Comparison of ENCODE assay signal across 13 cellular contexts in genomic region chr3:152384412-152384811, GRCh38.
A peak's percentile ranks its signal among the peaks of the same experiment; 100 is the strongest.
DNase-seq lines count a peak whose midpoint lies in the region; ATAC-seq and TF ChIP-seq lines count a peak whose summit lies in the region.
"Had no signal": no experiment of that assay in that cellular context is flagged by ENCODE, and none has a peak within 500 bp of the region (broad histone marks: within the 10 kb centered on the region; RNA-seq: fewer than 3 reads in every experiment).

No MANE protein-coding gene starts in this region.

- no peak overlapping the region for H3K4me3 Mint-ChIP-seq in activated CD4-positive, alpha-beta T cell treated with anti-CD3 and anti-CD28 coated beads, Interleukin-2, amount 10 ng/mL, durations not matched to agents 7 days and 5 days
- H3K4me3 Mint-ChIP-seq in activated B cell treated with CpG ODN at 0.5 μM for 24 hours (no peak overlapping the region), neural progenitor cell (no peak overlapping the region)

- H4K20me1 ChIP-seq in neural progenitor cell (ENCODE audit: low read depth): no peaks in the 10 kb centered on the region

- H3K36me3 ChIP-seq in left lung: no peaks in the 10 kb centered on the region
- H3K36me3 ChIP-seq in stomach smooth muscle (ENCODE audit: control insufficient read depth in 2 of 2, insufficient read depth in 2 of 2, low read length in 2 of 2): no peaks in the 10 kb centered on the region
- no peaks in the 10 kb centered on the region for H3K36me3 ChIP-seq in neural progenitor cell

- H3F3A ChIP-seq in neural progenitor cell (ENCODE audit: low read depth): peaks cover 10% of the 10 kb centered on the region

- no peak for DNase-seq in activated CD4-positive, alpha-beta T cell treated with anti-CD3 and anti-CD28 coated beads, Interleukin-2, amount 10 ng/mL, durations not matched to agents 7 days and 5 days
- DNase-seq in activated CD4-positive, alpha-beta T cell treated with anti-CD3 and anti-CD28 coated beads for 4 hours: no peak
- no peak for DNase-seq in activated B cell treated with CpG ODN at 0.5 μM for 24 hours
- DNase-seq in left lung: no peak
- DNase-seq in neural progenitor cell (ENCODE audit: low spot score): no peak
- DNase-seq: activated CD8-positive, alpha-beta memory T cell treated with anti-CD3 and anti-CD28 coated beads, Interleukin-2, amount 50 U/mL, for 48 hours; erythroblast; NCI-H1417 treated with DMSO at 0.1 percent for 48 hours; stimulated activated naive CD4-positive, alpha-beta T cell treated with Interleukin-2 at 50 U/mL for 16 hours; T-helper 1 cell had no signal

- H3K4me1 ChIP-seq in left lung (peaks cover 30 to 91% of the 10 kb centered on the region in 2 donors), stomach smooth muscle (ENCODE audit: control insufficient read depth, insufficient read depth, low read length) (peaks cover 10% of the 10 kb centered on the region), neural progenitor cell (peaks cover 47% of the 10 kb centered on the region)

- H3K9me3 ChIP-seq in left lung: no peaks in the 10 kb centered on the region
- no peaks in the 10 kb centered on the region for H3K9me3 ChIP-seq in stomach smooth muscle (ENCODE audit: control insufficient read depth in 2 of 2, low read length in 2 of 2)
- H3K9me3 ChIP-seq in neural progenitor cell (ENCODE audit: low read depth): no peaks in the 10 kb centered on the region

- intact Hi-C loops in activated B cell treated with CpG ODN at 0.5 μM for 24 hours (cut with micrococcal nuclease) (loop anchor here (1.0 to 2.0 kb wide), 2 partner anchors 8 to 14 kb away; no protein-coding TSS in a partner anchor), left lung (cut with DNase I) (loop anchor here in 1 of 2 donors (10.0 kb wide), 1 partner anchor 50 kb away; no protein-coding TSS in a partner anchor)

- H3K4me1 Mint-ChIP-seq in activated CD4-positive, alpha-beta T cell treated with anti-CD3 and anti-CD28 coated beads, Interleukin-2, amount 10 ng/mL, durations not matched to agents 7 days and 5 days: peaks cover 51% of the 10 kb centered on the region
- H3K4me1 Mint-ChIP-seq in activated B cell treated with CpG ODN at 0.5 μM for 24 hours: peaks cover 81% of the 10 kb centered on the region
- H3K4me1 Mint-ChIP-seq in neural progenitor cell: peaks cover 16% of the 10 kb centered on the region

- no peak overlapping the region for H3K4me2 ChIP-seq in neural progenitor cell

- POLR2A ChIA-PET in activated CD4-positive, alpha-beta T cell treated with anti-CD3 and anti-CD28 coated beads, Interleukin-2, amount 10 ng/mL, durations not matched to agents 7 days and 5 days (lab: Charles Lee): no interaction called here
- POLR2A ChIA-PET in activated B cell treated with CpG ODN at 0.5 μM for 24 hours (lab: Charles Lee): no interaction called here

- no peak overlapping the region for H2AFZ ChIP-seq in neural progenitor cell (replicated peaks)

- no peaks in the 10 kb centered on the region for H3K9me3 Mint-ChIP-seq in activated CD4-positive, alpha-beta T cell treated with anti-CD3 and anti-CD28 coated beads, Interleukin-2, amount 10 ng/mL, durations not matched to agents 7 days and 5 days
- no peaks in the 10 kb centered on the region for H3K9me3 Mint-ChIP-seq in activated B cell treated with CpG ODN at 0.5 μM for 24 hours
- no peaks in the 10 kb centered on the region for H3K9me3 Mint-ChIP-seq in neural progenitor cell

- H3K4me3 ChIP-seq in left lung (no peak overlapping the region), stomach smooth muscle (ENCODE audit: low read length in 2 of 2) (no peak overlapping the region), neural progenitor cell (no peak overlapping the region)

- no peak overlapping the region for H3K9ac ChIP-seq in stomach smooth muscle (ENCODE audit: low read length in 2 of 2)
- no peak overlapping the region for H3K9ac ChIP-seq in neural progenitor cell

- H3K36me3 Mint-ChIP-seq in activated CD4-positive, alpha-beta T cell treated with anti-CD3 and anti-CD28 coated beads, Interleukin-2, amount 10 ng/mL, durations not matched to agents 7 days and 5 days (ENCODE audit: low read depth): peaks cover 40% of the 10 kb centered on the region
- peaks cover 32% of the 10 kb centered on the region for H3K36me3 Mint-ChIP-seq in activated B cell treated with CpG ODN at 0.5 μM for 24 hours (ENCODE audit: low read depth)
- peaks cover 2% of the 10 kb centered on the region for H3K36me3 Mint-ChIP-seq in neural progenitor cell

- peak overlapping the region; percentile 13 for H3K27ac Mint-ChIP-seq in activated CD4-positive, alpha-beta T cell treated with anti-CD3 and anti-CD28 coated beads, Interleukin-2, amount 10 ng/mL, durations not matched to agents 7 days and 5 days
- peak overlapping the region; percentile 24 for H3K27ac Mint-ChIP-seq in activated B cell treated with CpG ODN at 0.5 μM for 24 hours
- no peak overlapping the region for H3K27ac Mint-ChIP-seq in neural progenitor cell

- H3K27ac ChIP-seq in left lung (peak overlapping the region; percentile 63 to 82), stomach smooth muscle (ENCODE audit: low read length) (peak overlapping the region; percentile 12), neural progenitor cell (no peak overlapping the region)

- no peak for ATAC-seq in activated B cell treated with CpG ODN at 0.5 μM for 24 hours (ENCODE audit: low read depth)
- ATAC-seq in left lung: peak; percentile 30
- no peak for ATAC-seq in GM21737 (IDR thresholded peaks at IDR 0.05; ENCODE audit: unreplicated experiment)
- no peak for ATAC-seq in HG03521 (IDR thresholded peaks at IDR 0.05; ENCODE audit: unreplicated experiment)

- no peaks in the 10 kb centered on the region for H3K27me3 Mint-ChIP-seq in activated CD4-positive, alpha-beta T cell treated with anti-CD3 and anti-CD28 coated beads, Interleukin-2, amount 10 ng/mL, durations not matched to agents 7 days and 5 days
- H3K27me3 Mint-ChIP-seq in activated B cell treated with CpG ODN at 0.5 μM for 24 hours (no peaks in the 10 kb centered on the region), neural progenitor cell (ENCODE audit: insufficient read depth, low read depth) (no peaks in the 10 kb centered on the region)

- CTCF ChIA-PET in activated CD4-positive, alpha-beta T cell treated with anti-CD3 and anti-CD28 coated beads, Interleukin-2, amount 10 ng/mL, durations not matched to agents 7 days and 5 days (lab: Charles Lee): no interaction called here
- CTCF ChIA-PET in activated B cell treated with CpG ODN at 0.5 μM for 24 hours (lab: Charles Lee): no interaction called here

- no peaks in the 10 kb centered on the region for H3K27me3 ChIP-seq in left lung
- no peaks in the 10 kb centered on the region for H3K27me3 ChIP-seq in stomach smooth muscle (ENCODE audit: control insufficient read depth in 1 of 2, insufficient read depth in 2 of 2, low read length in 2 of 2)
- H3K27me3 ChIP-seq in neural progenitor cell: no peaks in the 10 kb centered on the region

- peaks cover 5% of the 10 kb centered on the region for H3K79me2 ChIP-seq in neural progenitor cell (ENCODE audit: low read depth)

- TF ChIP-seq CTCF in activated B cell treated with CpG ODN at 0.5 μM for 24 hours (IDR thresholded peaks at IDR 0.05) (no peak), left lung (IDR thresholded peaks at IDR 0.05) (no peak), neural progenitor cell (IDR thresholded peaks at IDR 0.05) (no peak)
